In genomic region chr11:64894070-64894811, GRCh38 we compare ENCODE assay signal across 1 cellular context.
A peak's percentile ranks its signal among the peaks of the same experiment; 100 is the strongest.
TF ChIP-seq lines count a peak whose summit lies in the region.

No MANE protein-coding gene starts in this region.

TF ChIP-seq in HEK293, 187 proteins besides CTCF, POLR2A, EP300 and RAD21 (continued from another document):
- TF ChIP-seq ZBTB11 (tag by site-specific recombination; conservative IDR thresholded peaks at IDR 0.05; ENCODE audit: low read depth) (no peak), ZNF398 (tag by site-specific recombination; IDR thresholded peaks at IDR 0.05) (no peak), ZNF629 (tag by site-specific recombination; IDR thresholded peaks at IDR 0.05) (no peak), ZNF2 (tag by site-specific recombination; IDR thresholded peaks at IDR 0.05) (0 out of 2 replicates have a peak, but pooled peaks have one; percentile 29), PATZ1 (tag by site-specific recombination; IDR thresholded peaks at IDR 0.05) (peak; percentile 41; the same call in 1 of the 2 replicates), ZBTB8A (tag by site-specific recombination; IDR thresholded peaks at IDR 0.05) (peak; percentile 68)
